ENCODE assay signal across 1 cellular context in genomic region chr2:217825469-217826235, GRCh38.
TF ChIP-seq lines count a peak whose summit lies in the region.

No MANE protein-coding gene starts in this region.

TF ChIP-seq in GM23338, 12 proteins besides CTCF, POLR2A, EP300 and RAD21 (continued from another document):
- TF ChIP-seq REST (IDR thresholded peaks at IDR 0.05; ENCODE audit: unreplicated experiment): no peak
- TF ChIP-seq ZNF331 (CRISPR knock-in tag; IDR thresholded peaks at IDR 0.05; ENCODE audit: low read depth): no peak
- no peak for TF ChIP-seq STAT1 (IDR thresholded peaks at IDR 0.05; ENCODE audit: unreplicated experiment)
- TF ChIP-seq CREB1 (CRISPR knock-in tag; IDR thresholded peaks at IDR 0.05; ENCODE audit: low read depth): no peak
- TF ChIP-seq JUNB (IDR thresholded peaks at IDR 0.05; ENCODE audit: unreplicated experiment): no peak
- no peak for TF ChIP-seq ZNF114 (CRISPR knock-in tag; IDR thresholded peaks at IDR 0.05)
- TF ChIP-seq, protein P1, sequence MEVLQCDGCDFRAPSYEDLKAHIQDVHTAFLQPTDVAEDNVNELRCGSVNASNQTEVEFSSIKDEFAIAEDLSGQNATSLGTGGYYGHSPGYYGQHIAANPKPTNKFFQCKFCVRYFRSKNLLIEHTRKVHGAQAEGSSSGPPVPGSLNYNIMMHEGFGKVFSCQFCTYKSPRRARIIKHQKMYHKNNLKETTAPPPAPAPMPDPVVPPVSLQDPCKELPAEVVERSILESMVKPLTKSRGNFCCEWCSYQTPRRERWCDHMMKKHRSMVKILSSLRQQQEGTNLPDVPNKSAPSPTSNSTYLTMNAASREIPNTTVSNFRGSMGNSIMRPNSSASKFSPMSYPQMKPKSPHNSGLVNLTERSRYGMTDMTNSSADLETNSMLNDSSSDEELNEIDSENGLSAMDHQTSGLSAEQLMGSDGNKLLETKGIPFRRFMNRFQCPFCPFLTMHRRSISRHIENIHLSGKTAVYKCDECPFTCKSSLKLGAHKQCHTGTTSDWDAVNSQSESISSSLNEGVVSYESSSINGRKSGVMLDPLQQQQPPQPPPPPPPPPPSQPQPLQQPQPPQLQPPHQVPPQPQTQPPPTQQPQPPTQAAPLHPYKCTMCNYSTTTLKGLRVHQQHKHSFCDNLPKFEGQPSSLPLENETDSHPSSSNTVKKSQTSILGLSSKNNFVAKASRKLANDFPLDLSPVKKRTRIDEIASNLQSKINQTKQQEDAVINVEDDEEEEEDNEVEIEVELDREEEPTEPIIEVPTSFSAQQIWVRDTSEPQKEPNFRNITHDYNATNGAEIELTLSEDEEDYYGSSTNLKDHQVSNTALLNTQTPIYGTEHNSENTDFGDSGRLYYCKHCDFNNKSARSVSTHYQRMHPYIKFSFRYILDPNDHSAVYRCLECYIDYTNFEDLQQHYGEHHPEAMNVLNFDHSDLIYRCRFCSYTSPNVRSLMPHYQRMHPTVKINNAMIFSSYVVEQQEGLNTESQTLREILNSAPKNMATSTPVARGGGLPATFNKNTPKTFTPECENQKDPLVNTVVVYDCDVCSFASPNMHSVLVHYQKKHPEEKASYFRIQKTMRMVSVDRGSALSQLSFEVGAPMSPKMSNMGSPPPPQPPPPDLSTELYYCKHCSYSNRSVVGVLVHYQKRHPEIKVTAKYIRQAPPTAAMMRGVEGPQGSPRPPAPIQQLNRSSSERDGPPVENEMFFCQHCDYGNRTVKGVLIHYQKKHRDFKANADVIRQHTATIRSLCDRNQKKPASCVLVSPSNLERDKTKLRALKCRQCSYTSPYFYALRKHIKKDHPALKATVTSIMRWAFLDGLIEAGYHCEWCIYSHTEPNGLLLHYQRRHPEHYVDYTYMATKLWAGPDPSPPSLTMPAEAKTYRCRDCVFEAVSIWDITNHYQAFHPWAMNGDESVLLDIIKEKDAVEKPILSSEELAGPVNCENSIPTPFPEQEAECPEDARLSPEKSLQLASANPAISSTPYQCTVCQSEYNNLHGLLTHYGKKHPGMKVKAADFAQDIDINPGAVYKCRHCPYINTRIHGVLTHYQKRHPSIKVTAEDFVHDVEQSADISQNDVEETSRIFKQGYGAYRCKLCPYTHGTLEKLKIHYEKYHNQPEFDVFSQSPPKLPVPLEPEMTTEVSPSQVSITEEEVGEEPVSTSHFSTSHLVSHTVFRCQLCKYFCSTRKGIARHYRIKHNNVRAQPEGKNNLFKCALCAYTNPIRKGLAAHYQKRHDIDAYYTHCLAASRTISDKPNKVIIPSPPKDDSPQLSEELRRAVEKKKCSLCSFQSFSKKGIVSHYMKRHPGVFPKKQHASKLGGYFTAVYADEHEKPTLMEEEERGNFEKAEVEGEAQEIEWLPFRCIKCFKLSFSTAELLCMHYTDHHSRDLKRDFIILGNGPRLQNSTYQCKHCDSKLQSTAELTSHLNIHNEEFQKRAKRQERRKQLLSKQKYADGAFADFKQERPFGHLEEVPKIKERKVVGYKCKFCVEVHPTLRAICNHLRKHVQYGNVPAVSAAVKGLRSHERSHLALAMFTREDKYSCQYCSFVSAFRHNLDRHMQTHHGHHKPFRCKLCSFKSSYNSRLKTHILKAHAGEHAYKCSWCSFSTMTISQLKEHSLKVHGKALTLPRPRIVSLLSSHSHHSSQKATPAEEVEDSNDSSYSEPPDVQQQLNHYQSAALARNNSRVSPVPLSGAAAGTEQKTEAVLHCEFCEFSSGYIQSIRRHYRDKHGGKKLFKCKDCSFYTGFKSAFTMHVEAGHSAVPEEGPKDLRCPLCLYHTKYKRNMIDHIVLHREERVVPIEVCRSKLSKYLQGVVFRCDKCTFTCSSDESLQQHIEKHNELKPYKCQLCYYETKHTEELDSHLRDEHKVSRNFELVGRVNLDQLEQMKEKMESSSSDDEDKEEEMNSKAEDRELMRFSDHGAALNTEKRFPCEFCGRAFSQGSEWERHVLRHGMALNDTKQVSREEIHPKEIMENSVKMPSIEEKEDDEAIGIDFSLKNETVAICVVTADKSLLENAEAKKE (CRISPR knock-in tag; IDR thresholded peaks at IDR 0.05): no peak
- no peak for TF ChIP-seq NANOG (IDR thresholded peaks at IDR 0.05; ENCODE audit: borderline replicate concordance)
- no peak for TF ChIP-seq EZH2phosphoT487 (IDR thresholded peaks at IDR 0.05; ENCODE audit: unreplicated experiment)
- no peak for TF ChIP-seq EZH2 (IDR thresholded peaks at IDR 0.05; ENCODE audit: low read depth, unreplicated experiment)
